In the genomic region with DNA sequence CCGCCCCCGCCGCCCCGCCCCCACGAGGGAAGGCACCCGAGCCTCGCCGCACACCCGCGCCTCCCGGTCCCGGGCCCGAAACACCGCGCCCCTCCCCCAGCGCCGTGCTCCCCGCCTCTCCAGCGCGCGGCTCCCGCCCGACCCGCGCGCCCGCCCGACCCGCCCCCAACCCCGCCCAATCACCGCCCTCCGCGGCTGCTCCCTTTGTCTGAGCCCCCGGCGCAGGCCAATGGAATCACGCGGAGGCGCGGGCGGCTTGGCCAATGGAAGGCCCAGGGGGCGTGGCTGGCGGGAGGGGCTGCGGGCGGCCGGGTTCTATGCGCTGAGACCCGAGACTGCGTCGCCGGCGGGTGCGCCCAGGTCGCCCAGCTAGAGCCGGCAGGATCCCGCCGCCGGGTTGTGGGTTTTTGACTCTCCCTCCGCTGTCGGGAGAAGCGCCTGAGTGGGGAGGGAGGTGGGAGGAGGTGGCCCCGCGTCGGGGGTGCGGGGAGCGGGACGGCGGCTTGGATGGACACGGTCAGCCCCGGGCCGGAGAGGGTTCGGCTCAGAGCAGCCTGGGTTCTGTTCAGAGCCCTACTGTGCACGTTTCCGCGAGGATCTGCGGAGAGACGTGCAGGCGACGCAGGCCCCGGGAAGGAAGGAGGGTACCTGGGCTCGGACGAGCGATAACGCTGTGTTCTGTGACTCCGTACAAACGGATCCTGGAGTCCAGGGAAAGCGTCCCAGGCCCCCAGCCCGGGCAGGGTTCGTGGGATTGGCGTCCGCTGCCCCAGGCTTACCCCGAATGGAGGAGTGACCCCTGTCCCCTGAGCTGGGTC, we compare ENCODE assay signal across 8 cellular contexts. TPM values are rescaled to one million over a fixed set of nuclear protein-coding genes. Genes with fewer than 3 reads are reported as not detected.
A peak's percentile ranks its signal among the peaks of the same experiment; 100 is the strongest.
DNase-seq lines count a peak whose midpoint lies in the region; ATAC-seq and TF ChIP-seq lines count a peak whose summit lies in the region.

No MANE protein-coding gene starts in this region.

- peak overlapping the region; percentile 99; the same call in 1 of the 2 replicates for H3K27ac ChIP-seq in HEK293 (ENCODE audit: extremely low read depth, low read depth, low read length)
- peak overlapping the region; percentile 82 for H3K27ac ChIP-seq in SK-N-MC
- peak overlapping the region; percentile 97 for H3K27ac ChIP-seq in suprapubic skin

- H3K4me1 ChIP-seq in HEK293 (ENCODE audit: control insufficient read depth, insufficient read depth, low read length) = peaks cover 5% of the 10 kb centered on the region
- H3K4me1 ChIP-seq in suprapubic skin = peaks cover 38% of the 10 kb centered on the region

- peak overlapping the region; percentile 97 for H3K9ac ChIP-seq in SK-N-MC (ENCODE audit: insufficient read length)

- TF ChIP-seq CTCF in HEK293 (tag by site-specific recombination; IDR thresholded peaks at IDR 0.05) = no peak
- TF ChIP-seq CTCF in omental fat pad (IDR thresholded peaks at IDR 0.05) = no peak
- TF ChIP-seq CTCF in suprapubic skin (IDR thresholded peaks at IDR 0.05) = no peak

- H3K4me1 Mint-ChIP-seq in activated naive CD4-positive, alpha-beta T cell treated with anti-CD3 and anti-CD28 coated beads, Interleukin-2, amount 50 U/mL, for 24 hours = peaks cover 25% of the 10 kb centered on the region

- TF ChIP-seq EP300 in suprapubic skin (IDR thresholded peaks at IDR 0.05) = no peak

- H3K27me3 ChIP-seq in suprapubic skin = no peaks in the 10 kb centered on the region

- peak in 1 of 2 donors; percentile 50 for TF ChIP-seq POLR2A in suprapubic skin (IDR thresholded peaks at IDR 0.05)

- no peak overlapping the region for H3K27ac Mint-ChIP-seq in activated naive CD4-positive, alpha-beta T cell treated with anti-CD3 and anti-CD28 coated beads, Interleukin-2, amount 50 U/mL, for 24 hours

- 8% methylated on average over 8 of the region's 91 CpGs for WGBS in suprapubic skin

- DNase-seq in EL (peak; percentile 97), NCI-H1048 (lab: John Stamatoyannopoulos, UW) (peak; percentile 94), SK-N-MC (ENCODE audit: low read depth, low spot score) (no peak), globus pallidus (ENCODE audit: low spot score) (peak; percentile 97), omental fat pad (ENCODE audit: low spot score) (peak; percentile 93), suprapubic skin (ENCODE audit: low spot score in 2 of 2) (peak; percentile 99 to 100)

- H3K4me3 ChIP-seq in HEK293 (ENCODE audit: low read depth, low read length) = peak overlapping the region; percentile 74
- H3K4me3 ChIP-seq in SK-N-MC = peak overlapping the region; percentile 98
- peak overlapping the region; percentile 86 for H3K4me3 ChIP-seq in suprapubic skin

- H3K9me3 Mint-ChIP-seq in activated naive CD4-positive, alpha-beta T cell treated with anti-CD3 and anti-CD28 coated beads, Interleukin-2, amount 50 U/mL, for 24 hours = no peaks in the 10 kb centered on the region

- H3K9me3 ChIP-seq in HEK293 (ENCODE audit: control insufficient read depth, insufficient read depth, low read depth, low read length) = no peaks in the 10 kb centered on the region
- no peaks in the 10 kb centered on the region for H3K9me3 ChIP-seq in SK-N-MC (ENCODE audit: low read depth, low read length)
- H3K9me3 ChIP-seq in suprapubic skin = no peaks in the 10 kb centered on the region

- peak overlapping the region; percentile 23 for H3K4me3 Mint-ChIP-seq in activated naive CD4-positive, alpha-beta T cell treated with anti-CD3 and anti-CD28 coated beads, Interleukin-2, amount 50 U/mL, for 24 hours

- peak; percentile 86 for ATAC-seq in omental fat pad (ENCODE audit: low FRiP score)

- CTCF ChIA-PET in HEK293 (lab: Yijun Ruan, JAX) = interaction anchor here (0.6 kb wide), 1 partner anchor 139 kb away, joined by 4 read pairs; no protein-coding TSS in a partner anchor

- POLR2A ChIA-PET in HEK293 (lab: Yijun Ruan, JAX) = interaction anchor here (0.7 to 1.4 kb wide), 3 partner anchors 9 to 33 kb away, joined by 3 to 7 read pairs (median 4); no protein-coding TSS in a partner anchor

- H3K27me3 Mint-ChIP-seq in activated naive CD4-positive, alpha-beta T cell treated with anti-CD3 and anti-CD28 coated beads, Interleukin-2, amount 50 U/mL, for 24 hours = peaks cover 26% of the 10 kb centered on the region

- no peaks in the 10 kb centered on the region for H3K36me3 ChIP-seq in HEK293 (ENCODE audit: control insufficient read depth in 2 of 2, insufficient read depth in 1 of 2, low read length in 2 of 2)
- peaks cover 3% of the 10 kb centered on the region; the same call in 1 of the 2 replicates for H3K36me3 ChIP-seq in SK-N-MC (ENCODE audit: insufficient read depth, low read length)
- H3K36me3 ChIP-seq in suprapubic skin = no peaks in the 10 kb centered on the region

- no peaks in the 10 kb centered on the region for H3K36me3 Mint-ChIP-seq in activated naive CD4-positive, alpha-beta T cell treated with anti-CD3 and anti-CD28 coated beads, Interleukin-2, amount 50 U/mL, for 24 hours

TF ChIP-seq in HEK293, 187 proteins besides CTCF, POLR2A, EP300 and RAD21 (continues in another document):
- TF ChIP-seq ZNF660 (tag by site-specific recombination; IDR thresholded peaks at IDR 0.05) = 0 out of 2 replicates have a peak, but pooled peaks have one; percentile 21
- TF ChIP-seq ZNF239 (tag by site-specific recombination; IDR thresholded peaks at IDR 0.05) = no peak
- TF ChIP-seq ZNF433 (tag by site-specific recombination; IDR thresholded peaks at IDR 0.05; ENCODE audit: low read depth) = no peak
- TF ChIP-seq, protein P1, sequence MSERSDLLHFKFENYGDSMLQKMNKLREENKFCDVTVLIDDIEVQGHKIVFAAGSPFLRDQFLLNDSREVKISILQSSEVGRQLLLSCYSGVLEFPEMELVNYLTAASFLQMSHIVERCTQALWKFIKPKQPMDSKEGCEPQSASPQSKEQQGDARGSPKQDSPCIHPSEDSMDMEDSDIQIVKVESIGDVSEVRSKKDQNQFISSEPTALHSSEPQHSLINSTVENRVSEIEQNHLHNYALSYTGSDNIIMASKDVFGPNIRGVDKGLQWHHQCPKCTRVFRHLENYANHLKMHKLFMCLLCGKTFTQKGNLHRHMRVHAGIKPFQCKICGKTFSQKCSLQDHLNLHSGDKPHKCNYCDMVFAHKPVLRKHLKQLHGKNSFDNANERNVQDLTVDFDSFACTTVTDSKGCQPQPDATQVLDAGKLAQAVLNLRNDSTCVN (tag by site-specific recombination; optimal IDR thresholded peaks at IDR 0.05) = peak; percentile 45
- peak; percentile 52 for TF ChIP-seq ZNF639 (tag by site-specific recombination; IDR thresholded peaks at IDR 0.05)
- TF ChIP-seq ZNF791 (tag by site-specific recombination; IDR thresholded peaks at IDR 0.05) = no peak
- TF ChIP-seq ZIC2 (tag by site-specific recombination; IDR thresholded peaks at IDR 0.05) = peak; percentile 25
- TF ChIP-seq, protein P2, sequence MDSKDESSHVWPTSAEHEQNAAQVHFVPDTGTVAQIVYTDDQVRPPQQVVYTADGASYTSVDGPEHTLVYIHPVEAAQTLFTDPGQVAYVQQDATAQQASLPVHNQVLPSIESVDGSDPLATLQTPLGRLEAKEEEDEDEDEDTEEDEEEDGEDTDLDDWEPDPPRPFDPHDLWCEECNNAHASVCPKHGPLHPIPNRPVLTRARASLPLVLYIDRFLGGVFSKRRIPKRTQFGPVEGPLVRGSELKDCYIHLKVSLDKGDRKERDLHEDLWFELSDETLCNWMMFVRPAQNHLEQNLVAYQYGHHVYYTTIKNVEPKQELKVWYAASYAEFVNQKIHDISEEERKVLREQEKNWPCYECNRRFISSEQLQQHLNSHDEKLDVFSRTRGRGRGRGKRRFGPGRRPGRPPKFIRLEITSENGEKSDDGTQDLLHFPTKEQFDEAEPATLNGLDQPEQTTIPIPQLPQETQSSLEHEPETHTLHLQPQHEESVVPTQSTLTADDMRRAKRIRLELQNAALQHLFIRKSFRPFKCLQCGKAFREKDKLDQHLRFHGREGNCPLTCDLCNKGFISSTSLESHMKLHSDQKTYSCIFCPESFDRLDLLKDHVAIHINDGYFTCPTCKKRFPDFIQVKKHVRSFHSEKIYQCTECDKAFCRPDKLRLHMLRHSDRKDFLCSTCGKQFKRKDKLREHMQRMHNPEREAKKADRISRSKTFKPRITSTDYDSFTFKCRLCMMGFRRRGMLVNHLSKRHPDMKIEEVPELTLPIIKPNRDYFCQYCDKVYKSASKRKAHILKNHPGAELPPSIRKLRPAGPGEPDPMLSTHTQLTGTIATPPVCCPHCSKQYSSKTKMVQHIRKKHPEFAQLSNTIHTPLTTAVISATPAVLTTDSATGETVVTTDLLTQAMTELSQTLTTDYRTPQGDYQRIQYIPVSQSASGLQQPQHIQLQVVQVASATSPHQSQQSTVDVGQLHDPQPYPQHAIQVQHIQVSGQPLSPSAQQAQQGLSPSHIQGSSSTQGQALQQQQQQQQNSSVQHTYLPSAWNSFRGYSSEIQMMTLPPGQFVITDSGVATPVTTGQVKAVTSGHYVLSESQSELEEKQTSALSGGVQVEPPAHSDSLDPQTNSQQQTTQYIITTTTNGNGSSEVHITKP (tag by site-specific recombination; IDR thresholded peaks at IDR 0.05) = 0 out of 2 replicates have a peak, but pooled peaks have one; percentile 10

RNA-seq across cellular contexts. Expression of gene BAHCC1, which starts 49.0 kb away (rescaled TPM):
- total RNA-seq in omental fat pad (10 to 100 TPM in 1 of 4 donors, 1 to 10 TPM in 3; 4.8 to 20.8 (median 7.1) TPM), suprapubic skin (10 to 100 TPM in 2 of 4 donors, 1 to 10 TPM in 2; 4.5 to 19.3 (median 12.2) TPM)

RNA-seq across cellular contexts. Expression of gene SLC38A10, which starts 51.2 kb away (rescaled TPM):
- total RNA-seq in omental fat pad = 100 to 1,000 TPM in 1 of 4 donors, 10 to 100 TPM in 3; 61.2 to 126 (median 75.6) TPM
- 10 to 100 TPM; 48.5 to 84.9 (median 69.4) TPM for total RNA-seq in suprapubic skin
